ENCODE assay signal across 8 cellular contexts in the genomic region with DNA sequence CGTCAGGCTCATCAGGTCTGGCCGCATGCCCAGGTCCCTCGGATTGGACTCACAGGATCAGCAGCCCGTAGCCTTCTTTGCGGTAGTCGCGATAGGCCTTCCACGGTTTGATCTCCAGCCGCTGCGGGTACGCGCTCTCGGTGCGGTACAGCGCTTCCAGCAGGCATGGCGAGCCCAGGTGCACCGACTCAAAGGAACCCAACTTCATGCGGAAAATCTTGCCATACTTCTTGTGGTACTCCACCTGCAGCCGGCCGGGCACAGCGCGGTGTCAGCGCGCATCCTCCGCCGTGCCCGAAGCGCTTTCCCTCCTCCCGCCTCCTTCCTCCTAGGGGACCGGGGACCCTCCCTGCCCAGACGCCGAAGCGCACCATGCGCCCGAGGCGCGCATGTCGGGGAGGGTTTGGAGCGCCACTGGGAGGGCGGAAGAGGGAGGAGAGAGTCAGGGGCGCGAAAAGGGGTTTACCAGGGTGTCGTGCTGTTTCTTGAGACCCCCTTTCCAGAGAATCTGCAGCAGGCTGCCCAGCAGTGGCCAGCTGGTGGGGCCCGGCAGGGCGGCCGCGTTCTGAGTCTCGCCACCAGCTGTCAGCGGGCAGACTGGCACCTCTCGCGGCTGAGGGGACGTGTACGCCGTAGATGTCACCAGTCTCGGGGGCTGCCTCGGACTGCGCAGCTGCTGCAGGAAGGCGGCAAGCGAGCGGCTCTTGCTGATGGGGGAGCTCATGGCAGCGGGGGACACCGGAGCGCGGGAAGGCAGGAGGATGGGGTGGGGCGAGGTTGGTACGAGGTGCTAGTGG. TPM values are rescaled to one million over a fixed set of nuclear protein-coding genes. Genes with fewer than 3 reads are reported as not detected.
DNase-seq lines count a peak whose midpoint lies in the region; ATAC-seq, FAIRE-seq and TF ChIP-seq lines count a peak whose summit lies in the region.
"Had no signal": no experiment of that assay in that cellular context is flagged by ENCODE, and none has a peak within 500 bp of the region (broad histone marks: within the 10 kb centered on the region; RNA-seq: fewer than 3 reads in every experiment).

No MANE protein-coding gene starts in this region.

- H3K27ac Mint-ChIP-seq in endothelial cell (ENCODE audit: unreplicated experiment), result no peak overlapping the region

- H3K4me3 ChIP-seq in neutrophil (ENCODE audit: low read depth in 1 of 2, low read length in 1 of 2), result peak overlapping the region; percentile 55 to 59

- peak overlapping the region; percentile 69 for H3K4me3 Mint-ChIP-seq in endothelial cell (ENCODE audit: unreplicated experiment)

- H3K27me3 Mint-ChIP-seq in endothelial cell (ENCODE audit: unreplicated experiment), result peaks cover 23% of the 10 kb centered on the region

- peaks cover 3% of the 10 kb centered on the region for H3K9me3 Mint-ChIP-seq in endothelial cell (ENCODE audit: unreplicated experiment)

- H3K36me3 ChIP-seq in neutrophil, result no peaks in the 10 kb centered on the region

- FAIRE-seq in urothelium cell line (lab: Jason Lieb, UNC), result no peak

- ATAC-seq in GM18511 (IDR thresholded peaks at IDR 0.05; ENCODE audit: unreplicated experiment), result peak; percentile 38

- peak; percentile 10 for DNase-seq in NCI-H526 treated with DMSO at 0.1 percent for 48 hours (lab: John Stamatoyannopoulos, UW)
- DNase-seq in endothelial cell (ENCODE audit: low spot score), result peak; percentile 13
- no peak for DNase-seq in activated CD4-positive, CD25-positive, alpha-beta regulatory T cell (lab: John Stamatoyannopoulos, UW)
- no peak for DNase-seq in urothelium cell line (ENCODE audit: low spot score)
- DNase-seq in KG1 (lab: John Stamatoyannopoulos, UW), result no peak
- DNase-seq: NCI-H146 had no signal

- H3K4me1 ChIP-seq in neutrophil (ENCODE audit: control insufficient read depth in 1 of 2, insufficient read depth in 1 of 2, low read depth in 1 of 2, low read length in 1 of 2), result peaks cover 25% of the 10 kb centered on the region in 2 experiments

- H3K4me1 Mint-ChIP-seq in endothelial cell (ENCODE audit: unreplicated experiment), result peaks cover 10% of the 10 kb centered on the region

- H3K9me3 ChIP-seq in neutrophil, result no peaks in the 10 kb centered on the region

- no peak overlapping the region for H3K27ac ChIP-seq in neutrophil

- peaks cover 61% of the 10 kb centered on the region for H3K27me3 ChIP-seq in neutrophil

- TF ChIP-seq CTCF in endothelial cell (IDR thresholded peaks at IDR 0.05; ENCODE audit: unreplicated experiment) (no peak), neutrophil (IDR thresholded peaks at IDR 0.05) (no peak)

- H3K36me3 Mint-ChIP-seq in endothelial cell (ENCODE audit: low read depth, unreplicated experiment), result no peaks in the 10 kb centered on the region

RNA-seq across cellular contexts. Expression of gene CYP24A1, which starts 0.7 kb away (rescaled TPM):
- not detected for total RNA-seq in endothelial cell (ENCODE audit: unreplicated experiment)

RNA-seq across cellular contexts. Expression of gene PFDN4, which starts 34.8 kb away (rescaled TPM):
- total RNA-seq in endothelial cell (ENCODE audit: unreplicated experiment), result 43.7 TPM

Comparison
In these comparisons a context has a peak if more than half of its experiments do, and no peak if none do; other contexts are left out.
1. DNase-seq: peak in NCI-H526 treated with DMSO at 0.1 percent for 48 hours (single experiment) and endothelial cell (single experiment); none in activated CD4-positive, CD25-positive, alpha-beta regulatory T cell (0 of 4), urothelium cell line (single experiment) and KG1 (single experiment).